28 cellular contexts compared by ENCODE assay signal in the genomic region with DNA sequence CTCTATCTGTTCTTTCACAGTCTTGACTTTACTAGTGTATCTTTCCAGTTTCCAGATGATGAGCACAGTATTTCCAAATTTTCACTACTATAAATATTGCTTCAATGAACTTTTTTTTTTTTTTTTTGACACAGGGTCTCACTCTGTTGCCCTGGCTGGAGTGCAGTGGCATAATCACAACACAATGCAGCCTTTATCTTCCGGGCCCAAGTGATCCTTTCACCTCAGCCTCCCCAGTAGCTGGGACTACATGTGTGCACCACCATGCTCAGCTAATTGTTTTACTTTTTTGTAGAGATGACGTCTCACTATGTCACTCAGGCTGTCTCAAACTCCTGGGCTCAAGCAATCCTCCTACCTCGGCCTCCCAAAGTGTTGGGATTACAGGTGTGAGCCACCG.
"Had no signal": no experiment of that assay in that cellular context is flagged by ENCODE, and none has a peak within 500 bp of the region (broad histone marks: within the 10 kb centered on the region; RNA-seq: fewer than 3 reads in every experiment).

No MANE protein-coding gene starts in this region.

- H3K4me1 Mint-ChIP-seq: mesothelial cell of epicardium, naive B cell had no signal

- H3K4me3 ChIP-seq: colonic mucosa, esophagus squamous epithelium, gastrocnemius medialis, heart right ventricle, left lung, lower lobe of right lung, mucosa of descending colon had no signal

- H3K9me3 ChIP-seq: colonic mucosa, esophagus squamous epithelium, gastrocnemius medialis, heart right ventricle, left lung, lower lobe of right lung, mucosa of descending colon had no signal

- H3K27ac Mint-ChIP-seq: dendritic cell treated with granulocyte-macrophage colony-stimulating factor and Interleukin-4, amounts not matched to agents 40 ng/mL and 50 ng/mL, for 4 days; effector memory CD8-positive, alpha-beta T cell; endodermal cell; mesothelial cell of epicardium; naive B cell had no signal

- H3K27me3 Mint-ChIP-seq: dendritic cell treated with granulocyte-macrophage colony-stimulating factor and Interleukin-4, amounts not matched to agents 40 ng/mL and 50 ng/mL, for 4 days; effector memory CD8-positive, alpha-beta T cell; naive B cell had no signal

- H3K27me3 ChIP-seq: colonic mucosa, esophagus squamous epithelium, gastrocnemius medialis, heart right ventricle, left lung had no signal

- H3K36me3 ChIP-seq: colonic mucosa, esophagus squamous epithelium, gastrocnemius medialis, heart right ventricle, left lung, lower lobe of right lung had no signal

- FAIRE-seq: endometrium, islet of Langerhans, keratinocyte had no signal

- H3K27ac ChIP-seq: colonic mucosa, epithelial cell of prostate, esophagus squamous epithelium, gastrocnemius medialis, heart right ventricle, left lung, lower lobe of right lung had no signal

- H3K4me3 Mint-ChIP-seq: dendritic cell treated with granulocyte-macrophage colony-stimulating factor and Interleukin-4, amounts not matched to agents 40 ng/mL and 50 ng/mL, for 4 days; effector memory CD8-positive, alpha-beta T cell; endodermal cell; mesothelial cell of epicardium; naive B cell had no signal

- DNase-seq: colonic mucosa; cortex of kidney; effector CD8-positive, alpha-beta T cell; effector memory CD8-positive, alpha-beta T cell; endodermal cell; erythroblast; esophagus squamous epithelium; foreskin fibroblast; foreskin melanocyte; gastrocnemius medialis; glutamatergic neuron; head of caudate nucleus; heart right ventricle; hippocampal formation; left cardiac atrium; left lung; left ventricle myocardium superior; lower lobe of right lung; mesenchymal stem cell; mucosa of descending colon; naive B cell had no signal

- H3K36me3 Mint-ChIP-seq: mesothelial cell of epicardium had no signal

- ATAC-seq: effector memory CD8-positive, alpha-beta T cell; esophagus mucosa; gastrocnemius medialis; heart right ventricle; left cardiac atrium; left lung; left ventricle myocardium superior; lower lobe of right lung; mucosa of descending colon had no signal

- H3K9me3 Mint-ChIP-seq: dendritic cell treated with granulocyte-macrophage colony-stimulating factor and Interleukin-4, amounts not matched to agents 40 ng/mL and 50 ng/mL, for 4 days; effector memory CD8-positive, alpha-beta T cell; endodermal cell; mesothelial cell of epicardium; naive B cell had no signal
